16 cellular contexts compared by ENCODE assay signal in the genomic region with DNA sequence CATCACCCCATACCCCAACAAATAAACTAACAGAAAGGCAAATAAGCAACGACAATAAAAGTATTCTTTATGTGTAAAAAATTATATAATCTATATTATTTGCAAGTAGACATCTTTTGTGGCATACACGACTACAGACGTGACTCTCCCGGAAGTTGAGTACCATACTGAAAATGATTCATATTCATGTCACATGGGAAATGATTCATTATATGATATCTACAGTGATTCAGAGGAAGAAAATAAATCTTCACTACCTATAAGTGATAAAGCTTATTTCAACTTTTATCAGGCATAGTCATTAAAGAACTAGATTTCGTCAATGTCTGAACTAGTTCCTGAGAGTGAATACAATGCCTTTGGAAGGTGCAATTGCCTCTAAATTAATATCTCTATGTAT. TPM values are rescaled to one million over a fixed set of nuclear protein-coding genes. Genes with fewer than 3 reads are reported as not detected.
DNase-seq lines count a peak whose midpoint lies in the region; ATAC-seq, FAIRE-seq and TF ChIP-seq lines count a peak whose summit lies in the region.
"Had no signal": no experiment of that assay in that cellular context is flagged by ENCODE, and none has a peak within 500 bp of the region (broad histone marks: within the 10 kb centered on the region; RNA-seq: fewer than 3 reads in every experiment).

No MANE protein-coding gene starts in this region.

- peaks cover 0 to 2% of the 10 kb centered on the region in 2 donors for H3K36me3 Mint-ChIP-seq in activated T-cell treated with anti-CD3 and anti-CD28 coated beads, Interleukin-2, amount 50 U/mL, for 72 hours (ENCODE audit: insufficient read depth in 2 of 2)
- H3K36me3 Mint-ChIP-seq in HFFc6 (ENCODE audit: low read depth), result peaks cover 7% of the 10 kb centered on the region
- H3K36me3 Mint-ChIP-seq in activated CD4-positive, alpha-beta memory T cell treated with anti-CD3 and anti-CD28 coated beads, Interleukin-2, amount 10 ng/mL, durations not matched to agents 7 days and 5 days (ENCODE audit: low read depth), result peaks cover 32% of the 10 kb centered on the region
- no peaks in the 10 kb centered on the region for H3K36me3 Mint-ChIP-seq in chondrocyte (ENCODE audit: low read depth)
- H3K36me3 Mint-ChIP-seq: activated naive CD4-positive, alpha-beta T cell treated with anti-CD3 and anti-CD28 coated beads, Interleukin-2, amount 50 U/mL, for 24 hours had no signal

- TF ChIP-seq CTCF in HFFc6 (IDR thresholded peaks at IDR 0.05), result no peak
- no peak for TF ChIP-seq CTCF in keratinocyte (optimal IDR thresholded peaks at IDR 0.05 in 1 of 3, IDR thresholded peaks at IDR 0.05 in 1 of 3, conservative IDR thresholded peaks at IDR 0.05 in 1 of 3; ENCODE audit: extremely low read depth in 1 of 3, insufficient read depth in 2 of 3, low read length in 3 of 3)
- TF ChIP-seq CTCF in chondrocyte (IDR thresholded peaks at IDR 0.05), result no peak
- TF ChIP-seq CTCF in tibial artery (IDR thresholded peaks at IDR 0.05), result no peak

- CTCF ChIA-PET in activated CD4-positive, alpha-beta memory T cell treated with anti-CD3 and anti-CD28 coated beads, Interleukin-2, amount 10 ng/mL, durations not matched to agents 7 days and 5 days (lab: Charles Lee), result interaction anchor here (1.1 to 1.2 kb wide), 2 partner anchors 45 to 94 kb away, joined by 6 to 8 read pairs; no protein-coding TSS in a partner anchor

- H3K4me3 Mint-ChIP-seq in activated T-cell treated with anti-CD3 and anti-CD28 coated beads, Interleukin-2, amount 50 U/mL, for 72 hours, result peak overlapping the region in 1 of 2 donors; percentile 51
- H3K4me3 Mint-ChIP-seq in HFFc6 (no peak overlapping the region; the same call in 1 of the 2 replicates), chondrocyte (ENCODE audit: unreplicated experiment) (no peak overlapping the region)
- no peak overlapping the region for H3K4me3 Mint-ChIP-seq in activated CD4-positive, alpha-beta memory T cell treated with anti-CD3 and anti-CD28 coated beads, Interleukin-2, amount 10 ng/mL, durations not matched to agents 7 days and 5 days
- H3K4me3 Mint-ChIP-seq: activated naive CD4-positive, alpha-beta T cell treated with anti-CD3 and anti-CD28 coated beads, Interleukin-2, amount 50 U/mL, for 24 hours had no signal

- H3K79me2 ChIP-seq in keratinocyte (ENCODE audit: control insufficient read depth, insufficient read depth, low read length), result peaks cover 3% of the 10 kb centered on the region

- DNase-seq in activated T-cell treated with anti-CD3 and anti-CD28 coated beads, Interleukin-2, amount 50 U/mL, for 72 hours, result peak in 1 of 2 donors; percentile 39
- no peak for DNase-seq in activated T-cell treated with anti-CD3 and anti-CD28 coated beads, Interleukin-2, amount 50 U/mL, for 1 hour
- peak; percentile 43 for DNase-seq in HFFc6
- DNase-seq in activated CD4-positive, alpha-beta memory T cell treated with anti-CD3 and anti-CD28 coated beads, Interleukin-2, amount 10 ng/mL, durations not matched to agents 7 days and 5 days, result no peak
- no peak for DNase-seq in keratinocyte (ENCODE audit: low read depth, low spot score)
- DNase-seq in chondrocyte (ENCODE audit: low spot score), result no peak
- no peak for DNase-seq in NCI-H187 (lab: John Stamatoyannopoulos, UW)
- DNase-seq in tibial artery, result no peak
- DNase-seq: NCI-H1436, NCI-H510A treated with DMSO at 0.1 percent for 48 hours, pancreas, PC-9, substantia nigra had no signal

- peak; percentile 74 to 82 for ATAC-seq in activated T-cell treated with anti-CD3 and anti-CD28 coated beads, Interleukin-2, amount 50 U/mL, for 72 hours (replicated peaks in 1 of 2)
- ATAC-seq: pancreas had no signal

- H3K9me1 ChIP-seq in keratinocyte (ENCODE audit: control insufficient read depth, extremely low read depth, insufficient read depth, low read length), result no peaks in the 10 kb centered on the region

- intact Hi-C loops in tibial artery (cut with DNase I; ENCODE audit: low total_unique reads), result loop anchor here (10.0 kb wide), 1 partner anchor 107 kb away; no protein-coding TSS in a partner anchor

- H3K9me3 ChIP-seq in keratinocyte (ENCODE audit: control insufficient read depth, low read depth, low read length) (no peaks in the 10 kb centered on the region), tibial artery (no peaks in the 10 kb centered on the region)
- H3K9me3 ChIP-seq: pancreas had no signal

- peak overlapping the region; percentile 66 for H3K4me2 ChIP-seq in keratinocyte (ENCODE audit: control insufficient read depth, extremely low read depth, insufficient read depth, low read depth, low read length)
- H3K4me2 ChIP-seq: PC-9 had no signal

- no peak for FAIRE-seq in keratinocyte (lab: Jason Lieb, UNC)
- FAIRE-seq: D721Med, pancreas had no signal

- no peaks in the 10 kb centered on the region for H3K27me3 ChIP-seq in keratinocyte (ENCODE audit: control insufficient read depth, extremely low read depth, insufficient read depth, low read length)
- H3K27me3 ChIP-seq in tibial artery, result no peaks in the 10 kb centered on the region
- H3K27me3 ChIP-seq: pancreas had no signal

- peaks cover 48% of the 10 kb centered on the region for H3K27me3 Mint-ChIP-seq in activated T-cell treated with anti-CD3 and anti-CD28 coated beads, Interleukin-2, amount 50 U/mL, for 72 hours (ENCODE audit: low read depth)
- H3K27me3 Mint-ChIP-seq in HFFc6 (ENCODE audit: insufficient read depth) (no peaks in the 10 kb centered on the region; the same call in 1 of the 2 replicates), chondrocyte (ENCODE audit: low read depth) (peaks cover 7% of the 10 kb centered on the region)
- no peaks in the 10 kb centered on the region for H3K27me3 Mint-ChIP-seq in activated CD4-positive, alpha-beta memory T cell treated with anti-CD3 and anti-CD28 coated beads, Interleukin-2, amount 10 ng/mL, durations not matched to agents 7 days and 5 days
- H3K27me3 Mint-ChIP-seq: activated naive CD4-positive, alpha-beta T cell treated with anti-CD3 and anti-CD28 coated beads, Interleukin-2, amount 50 U/mL, for 24 hours had no signal

- H3K27ac Mint-ChIP-seq in activated T-cell treated with anti-CD3 and anti-CD28 coated beads, Interleukin-2, amount 50 U/mL, for 72 hours, result peak overlapping the region; percentile 14
- H3K27ac Mint-ChIP-seq in HFFc6, result no peak overlapping the region
- H3K27ac Mint-ChIP-seq in activated CD4-positive, alpha-beta memory T cell treated with anti-CD3 and anti-CD28 coated beads, Interleukin-2, amount 10 ng/mL, durations not matched to agents 7 days and 5 days, result peak overlapping the region; percentile 36
- H3K27ac Mint-ChIP-seq in chondrocyte (ENCODE audit: unreplicated experiment), result no peak overlapping the region
- H3K27ac Mint-ChIP-seq: activated naive CD4-positive, alpha-beta T cell treated with anti-CD3 and anti-CD28 coated beads, Interleukin-2, amount 50 U/mL, for 24 hours had no signal

- H2AFZ ChIP-seq in keratinocyte (ENCODE audit: control insufficient read depth, low read length), result no peak overlapping the region
- H2AFZ ChIP-seq: PC-9 had no signal

- H3K9ac ChIP-seq in keratinocyte (ENCODE audit: control insufficient read depth, extremely low read depth, insufficient read depth, low read length), result peak overlapping the region; percentile 28

- H3K36me3 ChIP-seq in keratinocyte (ENCODE audit: control insufficient read depth in 2 of 2, extremely low read depth in 1 of 2, insufficient read depth in 2 of 2, low read length in 2 of 2) (no peaks in the 10 kb centered on the region), tibial artery (no peaks in the 10 kb centered on the region)
- H3K36me3 ChIP-seq: pancreas had no signal

- dilution Hi-C loops in keratinocyte (cut with MboI; ENCODE audit: extremely low pct_ligation_motif_present, low sequenced_read_pairs), result no loop called here

- peaks cover 63% of the 10 kb centered on the region for H3K4me1 ChIP-seq in keratinocyte (ENCODE audit: control insufficient read depth, extremely low read depth, insufficient read depth, low read length)
- H3K4me1 ChIP-seq in tibial artery, result peaks cover 0 to 8% (median 2%) of the 10 kb centered on the region in 4 donors

- POLR2A ChIA-PET in activated CD4-positive, alpha-beta memory T cell treated with anti-CD3 and anti-CD28 coated beads, Interleukin-2, amount 10 ng/mL, durations not matched to agents 7 days and 5 days (lab: Charles Lee), result interaction anchor here (0.7 to 1.7 kb wide), 6 partner anchors 18 to 105 kb away, joined by 3 to 6 read pairs (median 4); no protein-coding TSS in a partner anchor

- H3K27ac ChIP-seq in keratinocyte (ENCODE audit: control insufficient read depth, insufficient read depth, low read length) (peak overlapping the region; percentile 82), tibial artery (no peak overlapping the region)
- H3K27ac ChIP-seq: pancreas, PC-9 had no signal

- no peaks in the 10 kb centered on the region for H4K20me1 ChIP-seq in keratinocyte (ENCODE audit: control insufficient read depth, extremely low read depth, insufficient read depth, low read length)

- peaks cover 0 to 1% of the 10 kb centered on the region in 2 donors for H3K9me3 Mint-ChIP-seq in activated T-cell treated with anti-CD3 and anti-CD28 coated beads, Interleukin-2, amount 50 U/mL, for 72 hours
- H3K9me3 Mint-ChIP-seq in HFFc6, result peaks cover 4% of the 10 kb centered on the region; the same call in 1 of the 2 replicates
- peaks cover 10% of the 10 kb centered on the region for H3K9me3 Mint-ChIP-seq in activated CD4-positive, alpha-beta memory T cell treated with anti-CD3 and anti-CD28 coated beads, Interleukin-2, amount 10 ng/mL, durations not matched to agents 7 days and 5 days
- no peaks in the 10 kb centered on the region for H3K9me3 Mint-ChIP-seq in chondrocyte (ENCODE audit: low read depth)
- H3K9me3 Mint-ChIP-seq: activated naive CD4-positive, alpha-beta T cell treated with anti-CD3 and anti-CD28 coated beads, Interleukin-2, amount 50 U/mL, for 24 hours had no signal

- peaks cover 62% of the 10 kb centered on the region for H3K4me1 Mint-ChIP-seq in activated T-cell treated with anti-CD3 and anti-CD28 coated beads, Interleukin-2, amount 50 U/mL, for 72 hours (ENCODE audit: low read depth)
- H3K4me1 Mint-ChIP-seq in HFFc6 (ENCODE audit: low read depth) (peaks cover 76% of the 10 kb centered on the region), chondrocyte (ENCODE audit: low read depth) (peaks cover 7% of the 10 kb centered on the region)
- peaks cover 63% of the 10 kb centered on the region for H3K4me1 Mint-ChIP-seq in activated CD4-positive, alpha-beta memory T cell treated with anti-CD3 and anti-CD28 coated beads, Interleukin-2, amount 10 ng/mL, durations not matched to agents 7 days and 5 days

- H3K4me3 ChIP-seq in keratinocyte (ENCODE audit: control insufficient read depth in 2 of 3, extremely low read depth in 1 of 3, insufficient read depth in 2 of 3, low read depth in 1 of 3, low read length in 3 of 3) (peak overlapping the region in 1 of 3 experiments; percentile 28), tibial artery (no peak overlapping the region)
- H3K4me3 ChIP-seq: pancreas, PC-9, skin epidermis had no signal

RNA-seq across cellular contexts. Expression of a gene that starts 4.6 kb away (rescaled TPM):
- 10 to 100 TPM in 1 of 2 donors, 1 to 10 TPM in 1; 6.7 to 12.4 TPM for total RNA-seq in activated T-cell treated with anti-CD3 and anti-CD28 coated beads, Interleukin-2, amount 50 U/mL, for 72 hours
- 100 to 1,000 TPM; 137 to 198 (median 144) TPM for total RNA-seq in HFFc6 (2021; fragmentation: NEBNext Ultra II Directional; extraction: Animal tissue kit (Norgen Biotek cat#: 25700))
- total RNA-seq in activated CD4-positive, alpha-beta memory T cell treated with anti-CD3 and anti-CD28 coated beads, Interleukin-2, amount 10 ng/mL, durations not matched to agents 7 days and 5 days, result 100 to 1,000 TPM; 113 to 114 TPM
- 41.3 to 109 TPM (median 89.1 TPM) in 3 replicates for polyA plus RNA-seq in keratinocyte
- polyA plus RNA-seq in keratinocyte (2011; ENCODE audit: low read depth), result 36.7 TPM
- 22.9 and 39.5 TPM in 2 replicates for polyA plus RNA-seq in keratinocyte (2011; cell fraction: cytosol; rRNA removed)
- 109 and 142 TPM in 2 replicates for polyA plus RNA-seq in keratinocyte (2011; cell fraction: nucleus; rRNA removed)
- polyA plus RNA-seq in keratinocyte (2012; ENCODE audit: low replicate concordance), result 23.2 and 154 TPM in 2 replicates
- 25.4 to 104 TPM (median 30.3 TPM) in 3 replicates for polyA minus RNA-seq in keratinocyte
- polyA minus RNA-seq in keratinocyte (2011; cell fraction: cytosol; rRNA and poly(A)+ RNA removed), result 18.2 TPM
- polyA minus RNA-seq in keratinocyte (2011; cell fraction: nucleus; rRNA and poly(A)+ RNA removed), result 93.2 and 218 TPM in 2 replicates
- 19.0 to 32.1 TPM (median 27.0 TPM) in 3 replicates for total RNA-seq in chondrocyte

Comparison
In these comparisons a context has a peak if more than half of its experiments do, and no peak if none do; other contexts are left out.
1. H3K27ac Mint-ChIP-seq: peak in activated T-cell treated with anti-CD3 and anti-CD28 coated beads, Interleukin-2, amount 50 U/mL, for 72 hours (single experiment) and activated CD4-positive, alpha-beta memory T cell treated with anti-CD3 and anti-CD28 coated beads, Interleukin-2, amount 10 ng/mL, durations not matched to agents 7 days and 5 days (single experiment); none in HFFc6 (single experiment) and chondrocyte (single experiment).